ENCODE assay signal across 25 cellular contexts in genomic region chr11:117366183-117366582, GRCh38. TPM values are rescaled to one million over a fixed set of nuclear protein-coding genes. Genes with fewer than 3 reads are reported as not detected.
DNase-seq lines count a peak whose midpoint lies in the region; ATAC-seq, FAIRE-seq and TF ChIP-seq lines count a peak whose summit lies in the region.
"Had no signal": no experiment of that assay in that cellular context is flagged by ENCODE, and none has a peak within 500 bp of the region (broad histone marks: within the 10 kb centered on the region; RNA-seq: fewer than 3 reads in every experiment).

No MANE protein-coding gene starts in this region.

- no peak for TF ChIP-seq POLR2A in vagina (IDR thresholded peaks at IDR 0.05)

- H3K79me1 ChIP-seq in H9 (ENCODE audit: insufficient read depth, low read depth, low read length, poor library complexity, severe bottlenecking) (no peaks in the 10 kb centered on the region), mesendoderm (ENCODE audit: low read length) (no peaks in the 10 kb centered on the region)

- H2BK15ac ChIP-seq in H9 (ENCODE audit: low read depth, low read length) (no peak overlapping the region), mesendoderm (replicated peaks; ENCODE audit: low read depth) (no peak overlapping the region)

- H3K23ac ChIP-seq in H9 (ENCODE audit: insufficient read length, low read depth, low read length) (no peak overlapping the region), mesendoderm (ENCODE audit: low read length) (no peak overlapping the region)

- H3K27me3 ChIP-seq in H9 (ENCODE audit: insufficient read depth, low read length) = no peaks in the 10 kb centered on the region
- H3K27me3 ChIP-seq in astrocyte (ENCODE audit: insufficient read depth, low read length) = no peaks in the 10 kb centered on the region
- H3K27me3 ChIP-seq in mesendoderm (ENCODE audit: insufficient read depth, low read length, poor library complexity) = no peaks in the 10 kb centered on the region
- no peaks in the 10 kb centered on the region for H3K27me3 ChIP-seq in vagina
- H3K27me3 ChIP-seq: BLaER1, dorsolateral prefrontal cortex, SJCRH30, upper lobe of left lung had no signal

- H3K4me3 ChIP-seq in AG10803 (ENCODE audit: low read length) (no peak overlapping the region), astrocyte (ENCODE audit: insufficient read depth, low read depth, low read length) (no peak overlapping the region), mesendoderm (ENCODE audit: low read length) (no peak overlapping the region), vagina (no peak overlapping the region)
- H3K4me3 ChIP-seq: BLaER1, dorsolateral prefrontal cortex, SJCRH30, upper lobe of left lung had no signal

- H3K4ac ChIP-seq in H9 (ENCODE audit: low read depth, low read length) (no peak overlapping the region), mesendoderm (ENCODE audit: low read depth, low read length) (no peak overlapping the region)

- no peak overlapping the region for H3T11ph ChIP-seq in H9 (ENCODE audit: low read length)

- H3K9me3 ChIP-seq in H9 (ENCODE audit: control insufficient read depth, low read depth, low read length) (no peaks in the 10 kb centered on the region), astrocyte (ENCODE audit: insufficient read depth, low read depth, low read length) (no peaks in the 10 kb centered on the region), vagina (no peaks in the 10 kb centered on the region)
- H3K9me3 ChIP-seq: BLaER1, SJCRH30, upper lobe of left lung had no signal

- H4K5ac ChIP-seq in H9 (ENCODE audit: insufficient read length, low read depth, low read length) (no peak overlapping the region), mesendoderm (ENCODE audit: low read length) (no peak overlapping the region)

- ATAC-seq in GM21360 (IDR thresholded peaks at IDR 0.05; ENCODE audit: unreplicated experiment) = no peak
- ATAC-seq: activated CD8-positive, alpha-beta memory T cell treated with anti-CD3 and anti-CD28 coated beads, Interleukin-2, amount 10 ng/mL, durations not matched to agents 7 days and 5 days; activated T-cell treated with anti-CD3 and anti-CD28 coated beads, Interleukin-2, amount 50 U/mL, for 72 hours; natural killer cell; right cardiac atrium had no signal

- H2BK5ac ChIP-seq in H9 (ENCODE audit: insufficient read length, low read length) (no peak overlapping the region), mesendoderm (ENCODE audit: low read length) (no peak overlapping the region)

- WGBS in H9 (ENCODE audit: extremely low coverage, insufficient read length, low lambda C conversion rate) = no CpG with 5 or more reads among the region's 5 CpGs
- no CpG with 5 or more reads among the region's 5 CpGs for WGBS in mesendoderm (ENCODE audit: extremely low coverage, insufficient coverage, low lambda C conversion rate)

- no peak overlapping the region for H3K4me3 Mint-ChIP-seq in H9
- H3K4me3 Mint-ChIP-seq in astrocyte (ENCODE audit: unreplicated experiment) = peak overlapping the region; percentile 51
- H3K4me3 Mint-ChIP-seq in endothelial cell (ENCODE audit: unreplicated experiment) = no peak overlapping the region
- H3K4me3 Mint-ChIP-seq: activated B cell treated with CpG ODN at 0.5 μM for 24 hours; activated CD8-positive, alpha-beta memory T cell treated with anti-CD3 and anti-CD28 coated beads, Interleukin-2, amount 10 ng/mL, durations not matched to agents 7 days and 5 days; activated naive CD4-positive, alpha-beta T cell treated with anti-CD3 and anti-CD28 coated beads, Interleukin-2, amount 10 ng/mL, durations not matched to agents 7 days and 5 days; activated T-cell treated with anti-CD3 and anti-CD28 coated beads, Interleukin-2, amount 50 U/mL, for 72 hours; natural killer cell had no signal

- H3K9ac ChIP-seq in H9 (ENCODE audit: extremely low read depth, insufficient read length, low read length) = no peak overlapping the region
- H3K9ac ChIP-seq in astrocyte (ENCODE audit: low read length) = no peak overlapping the region
- H3K9ac ChIP-seq in mesendoderm (ENCODE audit: low read length) = no peak overlapping the region
- H3K9ac ChIP-seq: BLaER1 had no signal

- H2BK12ac ChIP-seq in H9 (ENCODE audit: insufficient read length, low read depth, low read length) = no peak overlapping the region

- H4K20me1 ChIP-seq in H9 (ENCODE audit: control insufficient read depth, insufficient read depth, insufficient read length) (no peaks in the 10 kb centered on the region), astrocyte (ENCODE audit: insufficient read depth, low read length) (no peaks in the 10 kb centered on the region)
- H4K20me1 ChIP-seq: BLaER1 had no signal

- no peak overlapping the region for H2BK120ac ChIP-seq in H9 (ENCODE audit: low read depth, low read length, poor library complexity, severe bottlenecking)
- no peak overlapping the region for H2BK120ac ChIP-seq in mesendoderm (ENCODE audit: low read depth, low read length)

- H3K18ac ChIP-seq in H9 (ENCODE audit: insufficient read length, low read depth, low read length) = no peak overlapping the region
- no peak overlapping the region for H3K18ac ChIP-seq in mesendoderm (ENCODE audit: low read length)

- no peak overlapping the region for H3K56ac ChIP-seq in H9 (ENCODE audit: insufficient read length, low read depth, low read length)
- H3K56ac ChIP-seq in mesendoderm (ENCODE audit: low read length) = no peak overlapping the region

- H3K4me1 ChIP-seq in H9 (ENCODE audit: insufficient read depth, low read length) = no peaks in the 10 kb centered on the region
- no peaks in the 10 kb centered on the region for H3K4me1 ChIP-seq in astrocyte (ENCODE audit: insufficient read depth, low read length)
- H3K4me1 ChIP-seq in mesendoderm (ENCODE audit: control insufficient read depth, low read depth, low read length) = no peaks in the 10 kb centered on the region
- H3K4me1 ChIP-seq in vagina = no peaks in the 10 kb centered on the region
- H3K4me1 ChIP-seq: SJCRH30, upper lobe of left lung had no signal

- no peak overlapping the region for H3K14ac ChIP-seq in H9 (ENCODE audit: insufficient read depth, low read length)

- no peaks in the 10 kb centered on the region for H3K4me1 Mint-ChIP-seq in H9
- no peaks in the 10 kb centered on the region for H3K4me1 Mint-ChIP-seq in astrocyte (ENCODE audit: low read depth, unreplicated experiment)
- H3K4me1 Mint-ChIP-seq in endothelial cell (ENCODE audit: unreplicated experiment) = peaks cover 5% of the 10 kb centered on the region
- H3K4me1 Mint-ChIP-seq: activated B cell treated with CpG ODN at 0.5 μM for 24 hours; activated CD8-positive, alpha-beta memory T cell treated with anti-CD3 and anti-CD28 coated beads, Interleukin-2, amount 10 ng/mL, durations not matched to agents 7 days and 5 days; activated naive CD4-positive, alpha-beta T cell treated with anti-CD3 and anti-CD28 coated beads, Interleukin-2, amount 10 ng/mL, durations not matched to agents 7 days and 5 days; natural killer cell had no signal

- H3K27ac Mint-ChIP-seq in H9 (no peak overlapping the region; a peak in 2 of 7 replicates), astrocyte (ENCODE audit: unreplicated experiment) (no peak overlapping the region), endothelial cell (ENCODE audit: unreplicated experiment) (no peak overlapping the region)
- H3K27ac Mint-ChIP-seq: activated B cell treated with CpG ODN at 0.5 μM for 24 hours; activated CD8-positive, alpha-beta memory T cell treated with anti-CD3 and anti-CD28 coated beads, Interleukin-2, amount 10 ng/mL, durations not matched to agents 7 days and 5 days; activated naive CD4-positive, alpha-beta T cell treated with anti-CD3 and anti-CD28 coated beads, Interleukin-2, amount 10 ng/mL, durations not matched to agents 7 days and 5 days; activated T-cell treated with anti-CD3 and anti-CD28 coated beads, Interleukin-2, amount 50 U/mL, for 72 hours; natural killer cell had no signal

- FAIRE-seq in astrocyte (lab: Jason Lieb, UNC) = no peak
- FAIRE-seq: islet of Langerhans had no signal

- H3K79me2 ChIP-seq in H9 (ENCODE audit: insufficient read depth, low read length) = no peaks in the 10 kb centered on the region
- H3K79me2 ChIP-seq in astrocyte (ENCODE audit: insufficient read depth, low read length) = no peaks in the 10 kb centered on the region
- H3K79me2 ChIP-seq in mesendoderm (ENCODE audit: control insufficient read depth, insufficient read depth, low read length) = no peaks in the 10 kb centered on the region

- H3K27ac ChIP-seq in H9 (ENCODE audit: insufficient read length, low read depth, low read length) = no peak overlapping the region
- H3K27ac ChIP-seq in astrocyte (ENCODE audit: low read depth, low read length) = no peak overlapping the region
- H3K27ac ChIP-seq in mesendoderm (ENCODE audit: low read depth, low read length) = no peak overlapping the region
- H3K27ac ChIP-seq in vagina = no peak overlapping the region
- H3K27ac ChIP-seq: BLaER1, SJCRH30, upper lobe of left lung had no signal

- intact Hi-C loops in vagina (cut with DNase I) = no loop called here

- H3K27me3 Mint-ChIP-seq in H9 (ENCODE audit: low read depth) (no peaks in the 10 kb centered on the region), astrocyte (ENCODE audit: low read depth, unreplicated experiment) (no peaks in the 10 kb centered on the region), endothelial cell (ENCODE audit: unreplicated experiment) (no peaks in the 10 kb centered on the region)
- H3K27me3 Mint-ChIP-seq: activated B cell treated with CpG ODN at 0.5 μM for 24 hours; activated CD8-positive, alpha-beta memory T cell treated with anti-CD3 and anti-CD28 coated beads, Interleukin-2, amount 10 ng/mL, durations not matched to agents 7 days and 5 days; activated naive CD4-positive, alpha-beta T cell treated with anti-CD3 and anti-CD28 coated beads, Interleukin-2, amount 10 ng/mL, durations not matched to agents 7 days and 5 days had no signal

- H2AFZ ChIP-seq in H9 (ENCODE audit: low read length) (no peak overlapping the region), astrocyte (ENCODE audit: low read depth, low read length) (no peak overlapping the region)

- H3K36me3 Mint-ChIP-seq in H9 (ENCODE audit: insufficient read depth in 1 of 3, low read depth in 3 of 3) = peaks cover 8 to 44% (median 42%) of the 10 kb centered on the region in 3 experiments; a peak in 6 of 7 replicates
- peaks cover 44% of the 10 kb centered on the region for H3K36me3 Mint-ChIP-seq in astrocyte (ENCODE audit: low read depth, unreplicated experiment)
- peaks cover 43% of the 10 kb centered on the region for H3K36me3 Mint-ChIP-seq in endothelial cell (ENCODE audit: low read depth, unreplicated experiment)

- no peak overlapping the region for H4K91ac ChIP-seq in H9 (ENCODE audit: insufficient read length, low read depth, low read length)

- H3K23me2 ChIP-seq in H9 (ENCODE audit: insufficient read length, low read depth, low read length, poor library complexity, severe bottlenecking) = no peaks in the 10 kb centered on the region

- no peak overlapping the region for H2BK20ac ChIP-seq in H9 (ENCODE audit: low read depth, low read length, poor library complexity, severe bottlenecking)

- H3K36me3 ChIP-seq in astrocyte (ENCODE audit: insufficient read depth, low read length) (peaks cover 41% of the 10 kb centered on the region), mesendoderm (ENCODE audit: control insufficient read depth, insufficient read depth, low read length) (peaks cover 3% of the 10 kb centered on the region), vagina (peaks cover 0 to 42% of the 10 kb centered on the region in 2 donors)
- H3K36me3 ChIP-seq: SJCRH30 had no signal

- no peaks in the 10 kb centered on the region for H3K9me3 Mint-ChIP-seq in H9
- no peaks in the 10 kb centered on the region for H3K9me3 Mint-ChIP-seq in astrocyte (ENCODE audit: unreplicated experiment)
- H3K9me3 Mint-ChIP-seq in endothelial cell (ENCODE audit: unreplicated experiment) = no peaks in the 10 kb centered on the region
- H3K9me3 Mint-ChIP-seq: activated B cell treated with CpG ODN at 0.5 μM for 24 hours; activated naive CD4-positive, alpha-beta T cell treated with anti-CD3 and anti-CD28 coated beads, Interleukin-2, amount 10 ng/mL, durations not matched to agents 7 days and 5 days; activated T-cell treated with anti-CD3 and anti-CD28 coated beads, Interleukin-2, amount 50 U/mL, for 72 hours; natural killer cell had no signal

- no peak overlapping the region for H4K8ac ChIP-seq in H9 (replicated peaks; ENCODE audit: insufficient read length, low read depth, low read length)
- no peak overlapping the region for H4K8ac ChIP-seq in mesendoderm (ENCODE audit: low read depth, low read length)

- H3K4me2 ChIP-seq in H9 (ENCODE audit: insufficient read depth, insufficient read length, low read length) (no peak overlapping the region), astrocyte (ENCODE audit: low read length) (no peak overlapping the region), mesendoderm (ENCODE audit: low read length) (no peak overlapping the region)
- H3K4me2 ChIP-seq: BLaER1 had no signal

- TF ChIP-seq CTCF in AG10803 (conservative IDR thresholded peaks at IDR 0.05; ENCODE audit: low read length) (0 out of 2 replicates have a peak, but pooled peaks have one; percentile 8), H9 (conservative IDR thresholded peaks at IDR 0.05) (peak; percentile 23; the same call in 1 of the 3 replicates), astrocyte (IDR thresholded peaks at IDR 0.05; ENCODE audit: insufficient read depth, low read depth, low read length) (no peak), endothelial cell (IDR thresholded peaks at IDR 0.05; ENCODE audit: unreplicated experiment) (no peak), vagina (IDR thresholded peaks at IDR 0.05) (no peak)

- DNase-seq in AG10803 (ENCODE audit: low read depth) = no peak
- no peak for DNase-seq in H9
- no peak for DNase-seq in astrocyte (ENCODE audit: low read depth)
- DNase-seq in mesendoderm = peak; percentile 24
- DNase-seq in endothelial cell (ENCODE audit: low spot score) = no peak
- no peak for DNase-seq in vagina (ENCODE audit: extremely low spot score in 2 of 2)
- no peak for DNase-seq in islet precursor cell
- DNase-seq: ACHN; activated B cell treated with CpG ODN at 0.5 μM for 24 hours; activated CD8-positive, alpha-beta memory T cell treated with anti-CD3 and anti-CD28 coated beads, Interleukin-2, amount 10 ng/mL, durations not matched to agents 7 days and 5 days; activated naive CD4-positive, alpha-beta T cell treated with anti-CD3 and anti-CD28 coated beads, Interleukin-2, amount 10 ng/mL, durations not matched to agents 7 days and 5 days; activated T-cell treated with anti-CD3 and anti-CD28 coated beads, Interleukin-2, amount 50 U/mL, for 72 hours; Kasumi-1; midbrain; MV-4-11; natural killer cell; NCI-H1436 treated with DMSO at 0.1 percent for 48 hours; right cardiac atrium; SJCRH30; stimulated activated CD4-positive, alpha-beta T cell treated with anti-CD3 and anti-CD28 coated beads, Interleukin-2, amount 100 ng/mL, for 48 hours; upper lobe of left lung had no signal

- H2AK5ac ChIP-seq in H9 (ENCODE audit: insufficient read length, low read length) (no peak overlapping the region), mesendoderm (ENCODE audit: low read length) (no peak overlapping the region)

RNA-seq across cellular contexts. Expression of gene CEP164, which starts 38.5 kb away (rescaled TPM):
- total RNA-seq in H9 (2021) = 20.7 and 24.9 TPM in 2 replicates
- 36.1 and 40.5 TPM in 2 replicates for total RNA-seq in astrocyte
- 17.4 TPM for polyA plus RNA-seq in mesendoderm (2013, experiment 1 of 2)
- 16.2 TPM for polyA plus RNA-seq in mesendoderm (2013, experiment 2 of 2)
- 28.6 TPM for total RNA-seq in endothelial cell (ENCODE audit: unreplicated experiment)
- total RNA-seq in vagina = 21.6 TPM

RNA-seq across cellular contexts. Expression of gene BACE1, which starts 50.1 kb away (rescaled TPM):
- total RNA-seq in H9 (2021) (10.2 and 10.6 TPM in 2 replicates), astrocyte (32.6 and 37.2 TPM in 2 replicates), endothelial cell (ENCODE audit: unreplicated experiment) (28.4 TPM), vagina (25.8 TPM)
- polyA plus RNA-seq in mesendoderm (2013, experiment 1 of 2) = 6.1 TPM
- polyA plus RNA-seq in mesendoderm (2013, experiment 2 of 2) = 6.0 TPM
- total RNA-seq: activated B cell treated with CpG ODN at 0.5 μM for 24 hours had no signal

Comparison
In these comparisons a context has a peak if more than half of its experiments do, and no peak if none do; other contexts are left out.
1. CTCF ChIP-seq: peak in AG10803 (single experiment) and H9 (single experiment); none in astrocyte (single experiment), endothelial cell (single experiment) and vagina (0 of 3).